ENCODE assay signal across 14 cellular contexts in genomic region chr11:116427337-116427902, GRCh38.
DNase-seq lines count a peak whose midpoint lies in the region; ATAC-seq and TF ChIP-seq lines count a peak whose summit lies in the region.
"Had no signal": no experiment of that assay in that cellular context is flagged by ENCODE, and none has a peak within 500 bp of the region (broad histone marks: within the 10 kb centered on the region; RNA-seq: fewer than 3 reads in every experiment).

No MANE protein-coding gene starts in this region.

- DNase-seq in Right ventricle myocardium inferior (ENCODE audit: missing footprints): no peak
- no peak for DNase-seq in cardiac septum (ENCODE audit: low spot score)
- DNase-seq in mesothelial cell of epicardium (ENCODE audit: low spot score in 2 of 2, unreplicated experiment in 2 of 2): no peak
- DNase-seq in testis: no peak
- no peak for DNase-seq in NCI-H345 (lab: John Stamatoyannopoulos, UW)
- DNase-seq in posterior vena cava (ENCODE audit: low spot score): no peak
- DNase-seq: NCI-H2107 had no signal

- ATAC-seq in Right ventricle myocardium inferior (peak; percentile 43), GM18498 (IDR thresholded peaks at IDR 0.05; ENCODE audit: unreplicated experiment) (no peak)
- ATAC-seq: HCT116, K562 had no signal

- no peaks in the 10 kb centered on the region for H3K36me3 Mint-ChIP-seq in mesothelial cell of epicardium
- H3K36me3 Mint-ChIP-seq: CD14-positive monocyte had no signal

- TF ChIP-seq CTCF in VCaP (conservative IDR thresholded peaks at IDR 0.05) (no peak), mesothelial cell of epicardium (IDR thresholded peaks at IDR 0.05; ENCODE audit: unreplicated experiment) (no peak), testis (IDR thresholded peaks at IDR 0.05) (no peak)

- peaks cover 42% of the 10 kb centered on the region for H3K4me1 ChIP-seq in testis
- H3K4me1 ChIP-seq: SJSA1 had no signal

- H3K9me3 ChIP-seq in testis: no peaks in the 10 kb centered on the region
- H3K9me3 ChIP-seq: SJSA1 had no signal

- TF ChIP-seq POLR2A in testis (IDR thresholded peaks at IDR 0.05): no peak

- intact Hi-C loops in Right ventricle myocardium inferior (cut with DNase I) (no loop called here), cardiac septum (cut with DNase I) (no loop called here), testis (cut with DNase I; ENCODE audit: low total_unique reads) (no loop called here), posterior vena cava (cut with DNase I) (no loop called here)

- no peaks in the 10 kb centered on the region for H3K36me3 ChIP-seq in testis (ENCODE audit: low read depth, missing control alignments)
- H3K36me3 ChIP-seq: SJSA1 had no signal

- peaks cover 40% of the 10 kb centered on the region for H3K27me3 Mint-ChIP-seq in mesothelial cell of epicardium (ENCODE audit: low read depth)

- H3K9me3 Mint-ChIP-seq in mesothelial cell of epicardium: no peaks in the 10 kb centered on the region

- no peaks in the 10 kb centered on the region for H3K27me3 ChIP-seq in testis
- H3K27me3 ChIP-seq: SJSA1 had no signal

- H3K4me3 Mint-ChIP-seq in mesothelial cell of epicardium: no peak overlapping the region
- H3K4me3 Mint-ChIP-seq: CD14-positive monocyte had no signal

- 35 to 37% methylated on average over 3 of the region's 3 CpGs for WGBS in testis, 2 donors

- H3K4me3 ChIP-seq in testis: no peak overlapping the region
- H3K4me3 ChIP-seq: K562, SJSA1 had no signal

- H3K27ac ChIP-seq in VCaP (peak overlapping the region; percentile 64), testis (peak overlapping the region; percentile 19 to 33)
- H3K27ac ChIP-seq: HL-60, SJSA1 had no signal

- peak overlapping the region; percentile 60 for H3K27ac Mint-ChIP-seq in mesothelial cell of epicardium
- H3K27ac Mint-ChIP-seq: CD14-positive monocyte had no signal

- peaks cover 19% of the 10 kb centered on the region for H3K4me1 Mint-ChIP-seq in mesothelial cell of epicardium
- H3K4me1 Mint-ChIP-seq: CD14-positive monocyte had no signal
